27 cellular contexts compared by ENCODE assay signal in the genomic region with DNA sequence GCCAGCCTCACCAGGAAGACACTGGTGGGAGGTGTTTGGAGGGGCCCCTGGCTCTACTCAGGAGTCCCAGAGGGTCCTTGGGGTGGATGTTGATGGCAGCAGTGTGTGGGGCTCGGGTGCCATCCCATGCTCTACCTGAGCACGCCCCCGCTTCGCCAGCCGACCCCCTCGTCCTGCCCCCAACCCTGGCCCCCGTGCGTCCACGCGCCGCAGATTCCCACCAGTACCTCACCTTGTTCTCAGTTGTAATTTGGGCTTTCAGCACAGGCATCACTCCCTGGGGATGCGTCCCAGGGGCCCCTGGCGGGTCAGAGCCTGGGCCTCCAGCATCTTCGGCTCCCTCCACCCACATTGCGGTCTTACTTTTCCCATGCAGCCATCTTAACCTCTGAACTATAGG.
"Had no signal": no experiment of that assay in that cellular context is flagged by ENCODE, and none has a peak within 500 bp of the region (broad histone marks: within the 10 kb centered on the region; RNA-seq: fewer than 3 reads in every experiment).

No MANE protein-coding gene starts in this region.

- H3K4me1 ChIP-seq: body of pancreas, esophagus squamous epithelium, gastroesophageal sphincter had no signal

- H3K4me3 ChIP-seq: body of pancreas, esophagus squamous epithelium, gastroesophageal sphincter had no signal

- H3K27me3 ChIP-seq: body of pancreas had no signal

- H3K36me3 ChIP-seq: esophagus squamous epithelium, gastroesophageal sphincter, WERI-Rb-1 had no signal

- H3K27ac ChIP-seq: body of pancreas, epithelial cell of prostate, esophagus squamous epithelium, gastroesophageal sphincter, WERI-Rb-1 had no signal

- ATAC-seq: activated CD4-positive, CD25-positive, alpha-beta regulatory T cell treated with anti-CD3 and anti-CD28 coated beads, Interleukin-2, amount 50 U/mL, for 24 hours; activated CD8-positive, alpha-beta T cell treated with anti-CD3 and anti-CD28 coated beads for 36 hours; activated T-cell treated with anti-CD3 and anti-CD28 coated beads, Interleukin-2, amount 50 U/mL, for 4 hours; activated T-helper 17 cell treated with anti-CD3 and anti-CD28 coated beads, Interleukin-2, amount 50 U/mL, for 72 hours; body of pancreas; gastroesophageal sphincter; T-helper 17 cell had no signal

- DNase-seq: activated B cell treated with CpG ODN at 0.5 μM for 24 hours; activated CD4-positive, alpha-beta T cell treated with anti-CD3 and anti-CD28 coated beads for 48 hours; activated CD4-positive, alpha-beta T cell treated with anti-CD3 and anti-CD28 coated beads, Interleukin-2, amount 50 U/mL, for 1 hour; activated CD4-positive, alpha-beta T cell treated with anti-CD3 and anti-CD28 coated beads, Interleukin-2, amount 50 U/mL, for 48 hours; activated CD8-positive, alpha-beta memory T cell treated with anti-CD3 and anti-CD28 coated beads for 24 hours; activated CD8-positive, alpha-beta T cell treated with anti-CD3 and anti-CD28 coated beads for 36 hours; activated effector memory CD4-positive, alpha-beta T cell treated with Interleukin-2 at 50 U/mL for 16 hours; activated gamma-delta T cell treated with Interleukin-2 at 50 U/mL for 16 hours; activated naive CD4-positive, alpha-beta T cell treated with anti-CD3 and anti-CD28 coated beads, Interleukin-2, amount 50 U/mL, for 16 hours; activated naive CD4-positive, alpha-beta T cell treated with Interleukin-2 at 50 U/mL for 16 hours; activated T-cell treated with anti-CD3 and anti-CD28 coated beads, Interleukin-2, amount 50 U/mL, for 4 hours; amygdala; body of pancreas; caudate nucleus; cortex of kidney; dermis blood vessel endothelial cell; effector CD8-positive, alpha-beta T cell; esophagus squamous epithelium; foreskin melanocyte; T-helper 1 cell; T-helper 17 cell; T1000; WERI-Rb-1 had no signal
